In genomic region chr6:168335341-168335740, GRCh38 we compare ENCODE assay signal across 28 cellular contexts. TPM values are rescaled to one million over a fixed set of nuclear protein-coding genes. Genes with fewer than 3 reads are reported as not detected.
DNase-seq lines count a peak whose midpoint lies in the region; ATAC-seq, FAIRE-seq and TF ChIP-seq lines count a peak whose summit lies in the region.
"Had no signal": no experiment of that assay in that cellular context is flagged by ENCODE, and none has a peak within 500 bp of the region (broad histone marks: within the 10 kb centered on the region; RNA-seq: fewer than 3 reads in every experiment).

No MANE protein-coding gene starts in this region.

- no peak overlapping the region for H3K4me3 Mint-ChIP-seq in endodermal cell
- H3K4me3 Mint-ChIP-seq in osteocyte (ENCODE audit: unreplicated experiment), result no peak overlapping the region
- no peak overlapping the region for H3K4me3 Mint-ChIP-seq in activated naive CD8-positive, alpha-beta T cell treated with anti-CD3 and anti-CD28 coated beads, Interleukin-2, amount 50 U/mL, for 24 hours
- H3K4me3 Mint-ChIP-seq: CD14-positive monocyte; CD4-positive, alpha-beta T cell; CD8-positive, alpha-beta memory T cell; HFFc6 had no signal

- FAIRE-seq in bronchial epithelial cell (lab: Jason Lieb, UNC), result peak; percentile 86
- FAIRE-seq: A549, GM12891, GM18507, H54 had no signal

- H3K4me1 Mint-ChIP-seq in endodermal cell, result peaks cover 24% of the 10 kb centered on the region
- no peaks in the 10 kb centered on the region for H3K4me1 Mint-ChIP-seq in osteocyte (ENCODE audit: unreplicated experiment)
- H3K4me1 Mint-ChIP-seq in activated naive CD8-positive, alpha-beta T cell treated with anti-CD3 and anti-CD28 coated beads, Interleukin-2, amount 50 U/mL, for 24 hours, result no peaks in the 10 kb centered on the region
- H3K4me1 Mint-ChIP-seq: CD14-positive monocyte; CD8-positive, alpha-beta memory T cell had no signal

- H3K9me3 ChIP-seq in endodermal cell (ENCODE audit: control insufficient read depth, low read length), result no peaks in the 10 kb centered on the region
- no peaks in the 10 kb centered on the region for H3K9me3 ChIP-seq in heart left ventricle
- H3K9me3 ChIP-seq: A549, BE2C, HAP-1 had no signal

- H3K9me3 Mint-ChIP-seq in endodermal cell, result no peaks in the 10 kb centered on the region
- H3K9me3 Mint-ChIP-seq in osteocyte (ENCODE audit: unreplicated experiment), result no peaks in the 10 kb centered on the region
- H3K9me3 Mint-ChIP-seq in activated naive CD8-positive, alpha-beta T cell treated with anti-CD3 and anti-CD28 coated beads, Interleukin-2, amount 50 U/mL, for 24 hours, result no peaks in the 10 kb centered on the region
- H3K9me3 Mint-ChIP-seq: CD4-positive, alpha-beta T cell had no signal

- no peaks in the 10 kb centered on the region for H3K36me3 Mint-ChIP-seq in endodermal cell (ENCODE audit: low read depth)
- H3K36me3 Mint-ChIP-seq in osteocyte (ENCODE audit: unreplicated experiment), result no peaks in the 10 kb centered on the region
- H3K36me3 Mint-ChIP-seq in activated naive CD8-positive, alpha-beta T cell treated with anti-CD3 and anti-CD28 coated beads, Interleukin-2, amount 50 U/mL, for 24 hours (ENCODE audit: low read depth), result no peaks in the 10 kb centered on the region
- H3K36me3 Mint-ChIP-seq: CD14-positive monocyte; CD8-positive, alpha-beta memory T cell had no signal

- intact Hi-C loops in heart left ventricle (cut with DNase I), result no loop called here

- H3K27ac ChIP-seq in endodermal cell (ENCODE audit: low read depth, low read length) (no peak overlapping the region), heart left ventricle (no peak overlapping the region)
- H3K27ac ChIP-seq: A549; BLaER1 treated with 17β-estradiol and CSF1 and Interleukin-3, amounts not matched to agents 10 nM and 100 nM had no signal

- no peak for TF ChIP-seq CTCF in bronchial epithelial cell (IDR thresholded peaks at IDR 0.05; ENCODE audit: insufficient read depth, low read length, severe bottlenecking)
- TF ChIP-seq CTCF in endodermal cell (conservative IDR thresholded peaks at IDR 0.05), result no peak
- no peak for TF ChIP-seq CTCF in osteocyte (IDR thresholded peaks at IDR 0.05)
- TF ChIP-seq CTCF in heart left ventricle (IDR thresholded peaks at IDR 0.05), result no peak

- H3K4me1 ChIP-seq in endodermal cell (ENCODE audit: control insufficient read depth, insufficient read depth, low read length) (peaks cover 12% of the 10 kb centered on the region), heart left ventricle (no peaks in the 10 kb centered on the region)
- H3K4me1 ChIP-seq: A549; BE2C; BLaER1 treated with 17β-estradiol and CSF1 and Interleukin-3, amounts not matched to agents 10 nM and 100 nM; HAP-1 had no signal

- H3K27me3 ChIP-seq in bronchial epithelial cell (ENCODE audit: control insufficient read depth, insufficient read depth, low read length), result no peaks in the 10 kb centered on the region
- no peaks in the 10 kb centered on the region for H3K27me3 ChIP-seq in endodermal cell (ENCODE audit: control insufficient read depth, insufficient read depth, low read length, poor library complexity, severe bottlenecking)
- H3K27me3 ChIP-seq in heart left ventricle, result peaks cover 0 to 50% (median 0%) of the 10 kb centered on the region in 9 donors
- H3K27me3 ChIP-seq: BE2C; BLaER1 treated with 17β-estradiol and CSF1 and Interleukin-3, amounts not matched to agents 10 nM and 100 nM had no signal

- H3K36me3 ChIP-seq in bronchial epithelial cell (ENCODE audit: control insufficient read depth, insufficient read depth, low read length) (no peaks in the 10 kb centered on the region), endodermal cell (ENCODE audit: control insufficient read depth, insufficient read depth, low read length) (no peaks in the 10 kb centered on the region), heart left ventricle (no peaks in the 10 kb centered on the region)
- H3K36me3 ChIP-seq: BE2C; BLaER1 treated with 17β-estradiol and CSF1 and Interleukin-3, amounts not matched to agents 10 nM and 100 nM; HAP-1 had no signal

- DNase-seq in NCI-H748 (lab: John Stamatoyannopoulos, UW; ENCODE audit: unreplicated experiment) (peak; percentile 75), bronchial epithelial cell (ENCODE audit: low read depth) (no peak), endodermal cell (peak; percentile 26), osteocyte (ENCODE audit: extremely low spot score, unreplicated experiment) (peak; percentile 38), heart left ventricle (no peak)
- DNase-seq in activated naive CD8-positive, alpha-beta T cell treated with anti-CD3 and anti-CD28 coated beads, Interleukin-2, amount 50 U/mL, for 24 hours, result no peak
- no peak for DNase-seq in stimulated activated CD4-positive, alpha-beta T cell treated with anti-CD3 and anti-CD28 coated beads, Interleukin-4, amount 100 ng/mL, for 24 hours
- DNase-seq: 8988T; ACHN; AML-193; BE2C; Calu3; CD4-positive, alpha-beta T cell; CD8-positive, alpha-beta memory T cell; DMS53; DMS79 treated with DMSO at 0.1 percent for 48 hours; GF-D8; GOT3; HFFc6 had no signal

- WGBS in endodermal cell (ENCODE audit: insufficient coverage in 1 of 2, insufficient read length in 1 of 2), 2 experiments, result 83 to 91% methylated on average over 3 to 7 of the region's 7 CpGs
- WGBS in heart left ventricle, 4 donors, result 28 to 42% (median 33%) methylated on average over 7 of the region's 7 CpGs

- no peak overlapping the region for H3K4me3 ChIP-seq in bronchial epithelial cell (ENCODE audit: low read depth, low read length)
- no peak overlapping the region for H3K4me3 ChIP-seq in endodermal cell (ENCODE audit: low read length)
- no peak overlapping the region for H3K4me3 ChIP-seq in heart left ventricle
- H3K4me3 ChIP-seq: A549; BLaER1 treated with 17β-estradiol and CSF1 and Interleukin-3, amounts not matched to agents 10 nM and 100 nM; HAP-1 had no signal

- no peak overlapping the region for H3K9ac ChIP-seq in endodermal cell (ENCODE audit: extremely low read depth, low read length, poor library complexity, severe bottlenecking)
- H3K9ac ChIP-seq: BLaER1 treated with 17β-estradiol and CSF1 and Interleukin-3, amounts not matched to agents 10 nM and 100 nM had no signal

- H3K27ac Mint-ChIP-seq in endodermal cell (no peak overlapping the region), osteocyte (ENCODE audit: unreplicated experiment) (no peak overlapping the region)
- H3K27ac Mint-ChIP-seq in activated naive CD8-positive, alpha-beta T cell treated with anti-CD3 and anti-CD28 coated beads, Interleukin-2, amount 50 U/mL, for 24 hours, result no peak overlapping the region
- H3K27ac Mint-ChIP-seq: CD14-positive monocyte; CD4-positive, alpha-beta T cell; CD8-positive, alpha-beta memory T cell; HFFc6 had no signal

- peaks cover 59% of the 10 kb centered on the region for H3K27me3 Mint-ChIP-seq in endodermal cell (ENCODE audit: insufficient read depth)
- peaks cover 26% of the 10 kb centered on the region for H3K27me3 Mint-ChIP-seq in osteocyte (ENCODE audit: unreplicated experiment)
- H3K27me3 Mint-ChIP-seq in activated naive CD8-positive, alpha-beta T cell treated with anti-CD3 and anti-CD28 coated beads, Interleukin-2, amount 50 U/mL, for 24 hours, result peaks cover 11% of the 10 kb centered on the region

- no peak for ATAC-seq in activated naive CD8-positive, alpha-beta T cell treated with anti-CD3 and anti-CD28 coated beads, Interleukin-2, amount 50 U/mL, for 24 hours
- no peak for ATAC-seq in heart left ventricle
- ATAC-seq: A549 had no signal

- no peak for TF ChIP-seq POLR2A in heart left ventricle (IDR thresholded peaks at IDR 0.05)

RNA-seq across cellular contexts. Expression of gene DACT2, which starts 15.8 kb away (rescaled TPM):
- total RNA-seq in bronchial epithelial cell (0.26 and 1.3 TPM in 2 replicates), endodermal cell (10 to 100 TPM; 16.6 to 39.9 TPM), osteocyte (0.94 and 1.4 TPM in 2 replicates), heart left ventricle (1 to 10 TPM in 4 of 9 donors, under 1 TPM in 5; 0.14 to 3.8 (median 0.94) TPM)
- 10.8 TPM for polyA plus RNA-seq in endodermal cell (2013, experiment 1 of 2)
- 13.1 TPM for polyA plus RNA-seq in endodermal cell (2013, experiment 2 of 2)
- polyA plus RNA-seq in heart left ventricle, result under 1 TPM; 0.19 to 0.30 TPM
- total RNA-seq: Calu3; CD4-positive, alpha-beta T cell; CD8-positive, alpha-beta memory T cell; Daoy; G401; HFFc6 had no signal
- polyA plus RNA-seq: CD14-positive monocyte; CD8-positive, alpha-beta memory T cell had no signal

Comparison
In these comparisons a context has a peak if more than half of its experiments do, and no peak if none do; other contexts are left out.
1. DNase-seq: peak in NCI-H748 (single experiment), endodermal cell (single experiment) and osteocyte (single experiment); none in bronchial epithelial cell (single experiment), activated naive CD8-positive, alpha-beta T cell treated with anti-CD3 and anti-CD28 coated beads, Interleukin-2, amount 50 U/mL, for 24 hours (single experiment), stimulated activated CD4-positive, alpha-beta T cell treated with anti-CD3 and anti-CD28 coated beads, Interleukin-4, amount 100 ng/mL, for 24 hours (single experiment) and heart left ventricle (0 of 5).